Comparison of ENCODE assay signal across 25 cellular contexts in the genomic region with DNA sequence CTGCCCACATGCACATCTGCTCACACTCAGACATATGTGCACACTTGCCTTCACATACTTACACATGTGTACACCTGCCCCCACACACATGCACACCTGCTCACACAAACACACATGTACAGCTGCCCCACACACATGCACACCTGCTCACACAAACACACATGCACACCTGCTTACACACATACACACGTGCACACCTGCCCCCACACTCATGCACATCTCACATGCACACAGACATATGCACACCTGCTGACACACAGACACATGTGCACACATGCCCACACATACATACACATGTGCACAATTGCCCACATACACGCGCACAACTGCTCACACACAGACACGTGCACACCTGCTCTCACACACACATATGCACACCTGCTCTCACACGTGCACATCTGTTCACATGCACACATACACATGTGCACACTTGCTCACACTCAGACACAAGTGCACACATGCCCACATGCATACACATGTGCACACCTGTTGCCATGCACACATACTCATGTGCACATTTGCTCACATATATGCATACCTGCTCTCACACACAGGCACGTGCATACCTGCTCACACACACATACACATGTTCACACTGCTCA.
A peak's percentile ranks its signal among the peaks of the same experiment; 100 is the strongest.
DNase-seq lines count a peak whose midpoint lies in the region; ATAC-seq and TF ChIP-seq lines count a peak whose summit lies in the region.
"Had no signal": no experiment of that assay in that cellular context is flagged by ENCODE, and none has a peak within 500 bp of the region (broad histone marks: within the 10 kb centered on the region; RNA-seq: fewer than 3 reads in every experiment).

No MANE protein-coding gene starts in this region.

- H3K4me1 Mint-ChIP-seq in endothelial cell (ENCODE audit: unreplicated experiment): no peaks in the 10 kb centered on the region
- peaks cover 0 to 5% (median 0%) of the 10 kb centered on the region in 7 donors for H3K4me1 Mint-ChIP-seq in naive thymus-derived CD4-positive, alpha-beta T cell
- H3K4me1 Mint-ChIP-seq: CD14-positive monocyte had no signal

- H3K27ac ChIP-seq in HUES64 (ENCODE audit: low read depth, low read length): no peak overlapping the region
- no peak overlapping the region for H3K27ac ChIP-seq in naive thymus-derived CD4-positive, alpha-beta T cell (ENCODE audit: low read depth, low read length)
- no peak overlapping the region for H3K27ac ChIP-seq in OCI-LY7 (ENCODE audit: low read depth, low read length, poor library complexity, severe bottlenecking)
- H3K27ac ChIP-seq: A549; BLaER1 treated with 17β-estradiol and CSF1 and Interleukin-3, amounts not matched to agents 10 nM and 100 nM had no signal

- BruUV-seq in OCI-LY7 (replicated peaks; lab: Mats Ljungman, UMichigan): no TSS peak

- H3K79me2 ChIP-seq in OCI-LY7 (ENCODE audit: insufficient read depth, low read depth, low read length): no peaks in the 10 kb centered on the region

- H3K4me3 ChIP-seq in HUES64 (ENCODE audit: low read length) (peak overlapping the region; percentile 13; the same call in 1 of the 2 replicates), iPS-15b (ENCODE audit: low read depth, low read length) (peak overlapping the region; percentile 13), OCI-LY7 (ENCODE audit: low read depth, low read length, poor library complexity, severe bottlenecking) (no peak overlapping the region)
- no peak overlapping the region for H3K4me3 ChIP-seq in naive thymus-derived CD4-positive, alpha-beta T cell (ENCODE audit: low read length)
- H3K4me3 ChIP-seq: A549; BLaER1 treated with 17β-estradiol and CSF1 and Interleukin-3, amounts not matched to agents 10 nM and 100 nM; GM12878; HAP-1 had no signal

- H3K4me1 ChIP-seq in HUES64 (ENCODE audit: insufficient read depth, low read length) (no peaks in the 10 kb centered on the region), iPS-15b (ENCODE audit: control insufficient read depth, insufficient read depth, low read length) (no peaks in the 10 kb centered on the region), OCI-LY7 (ENCODE audit: insufficient read depth, low read length, poor library complexity, severe bottlenecking) (no peaks in the 10 kb centered on the region)
- no peaks in the 10 kb centered on the region for H3K4me1 ChIP-seq in naive thymus-derived CD4-positive, alpha-beta T cell (ENCODE audit: control insufficient read depth in 2 of 2, insufficient read depth in 2 of 2, low read length in 2 of 2)
- H3K4me1 ChIP-seq: A549; BE2C; BLaER1 treated with 17β-estradiol and CSF1 and Interleukin-3, amounts not matched to agents 10 nM and 100 nM; HAP-1 had no signal

- H3K27me3 Mint-ChIP-seq in endothelial cell (ENCODE audit: unreplicated experiment): peaks cover 24% of the 10 kb centered on the region
- H3K27me3 Mint-ChIP-seq in naive thymus-derived CD4-positive, alpha-beta T cell: peaks cover 0 to 5% (median 0%) of the 10 kb centered on the region in 5 donors
- H3K27me3 Mint-ChIP-seq: CD4-positive, alpha-beta T cell had no signal

- POLR2A ChIA-PET in naive thymus-derived CD4-positive, alpha-beta T cell (lab: Charles Lee): no interaction called here
- POLR2A ChIA-PET in OCI-LY7 (lab: Charles Lee): no interaction called here

- no peak overlapping the region for H3K4me2 ChIP-seq in OCI-LY7 (ENCODE audit: low read length)
- H3K4me2 ChIP-seq: A549; BLaER1 treated with 17β-estradiol and CSF1 and Interleukin-3, amounts not matched to agents 10 nM and 100 nM had no signal

- no peak overlapping the region for H2AFZ ChIP-seq in OCI-LY7 (ENCODE audit: low read length)

- CTCF ChIA-PET in naive thymus-derived CD4-positive, alpha-beta T cell (lab: Charles Lee): no interaction called here
- CTCF ChIA-PET in OCI-LY7 (lab: Charles Lee; ENCODE audit: unreplicated experiment): no interaction called here

- H3K4me3 Mint-ChIP-seq in endothelial cell (ENCODE audit: unreplicated experiment): peak overlapping the region; percentile 48
- H3K4me3 Mint-ChIP-seq in naive thymus-derived CD4-positive, alpha-beta T cell: no peak overlapping the region
- H3K4me3 Mint-ChIP-seq: CD14-positive monocyte; CD4-positive, alpha-beta T cell; CD8-positive, alpha-beta memory T cell; HFFc6 had no signal

- peak overlapping the region; percentile 30 for H3K27ac Mint-ChIP-seq in endothelial cell (ENCODE audit: unreplicated experiment)
- H3K27ac Mint-ChIP-seq in naive thymus-derived CD4-positive, alpha-beta T cell: no peak overlapping the region
- H3K27ac Mint-ChIP-seq: CD14-positive monocyte; CD4-positive, alpha-beta T cell; HFFc6 had no signal

- DNase-seq in endothelial cell (ENCODE audit: low spot score): no peak
- DNase-seq in naive thymus-derived CD4-positive, alpha-beta T cell: no peak
- DNase-seq in OCI-LY7 (ENCODE audit: low spot score): no peak
- no peak for DNase-seq in NCI-H1105 (lab: John Stamatoyannopoulos, UW)
- no peak for DNase-seq in activated CD8-positive, alpha-beta memory T cell treated with anti-CD3 and anti-CD28 coated beads for 24 hours
- DNase-seq: 8988T; ACHN; AML-193; BE2C; CD4-positive, alpha-beta T cell; CD8-positive, alpha-beta memory T cell; DMS 273 treated with DMSO at 0.1 percent for 48 hours; DMS79; EL; GDM1; GOT3; HFFc6 had no signal

- peaks cover 56% of the 10 kb centered on the region for H3K9me3 Mint-ChIP-seq in endothelial cell (ENCODE audit: unreplicated experiment)
- H3K9me3 Mint-ChIP-seq in naive thymus-derived CD4-positive, alpha-beta T cell: peaks cover 16 to 37% (median 28%) of the 10 kb centered on the region in 11 donors

- no peaks in the 10 kb centered on the region for H3K27me3 ChIP-seq in HUES64 (ENCODE audit: insufficient read depth, low read length)
- no peaks in the 10 kb centered on the region for H3K27me3 ChIP-seq in iPS-15b (ENCODE audit: control insufficient read depth, insufficient read depth, low read length)
- H3K27me3 ChIP-seq in naive thymus-derived CD4-positive, alpha-beta T cell (ENCODE audit: control insufficient read depth in 2 of 2, insufficient read depth in 2 of 2, low read length in 2 of 2): no peaks in the 10 kb centered on the region
- H3K27me3 ChIP-seq: BE2C; BLaER1 treated with 17β-estradiol and CSF1 and Interleukin-3, amounts not matched to agents 10 nM and 100 nM had no signal

- no peaks in the 10 kb centered on the region for H4K20me1 ChIP-seq in OCI-LY7 (ENCODE audit: insufficient read depth, low read length)
- H4K20me1 ChIP-seq: BLaER1 treated with 17β-estradiol and CSF1 and Interleukin-3, amounts not matched to agents 10 nM and 100 nM had no signal

- 90% methylated on average over 6 of the region's 6 CpGs for WGBS in HUES64

- intact Hi-C loops in naive thymus-derived CD4-positive, alpha-beta T cell (cut with micrococcal nuclease): no loop called here
- intact Hi-C loops in OCI-LY7 (cut with micrococcal nuclease; ENCODE audit: unreplicated experiment): no loop called here

- H3K36me3 ChIP-seq in HUES64 (ENCODE audit: insufficient read depth, low read length) (no peaks in the 10 kb centered on the region), iPS-15b (ENCODE audit: control insufficient read depth, insufficient read depth, low read length) (no peaks in the 10 kb centered on the region), OCI-LY7 (ENCODE audit: insufficient read depth, low read length) (no peaks in the 10 kb centered on the region)
- H3K36me3 ChIP-seq in naive thymus-derived CD4-positive, alpha-beta T cell (ENCODE audit: control insufficient read depth in 2 of 3, insufficient read depth in 3 of 3, low read length in 3 of 3): no peaks in the 10 kb centered on the region
- H3K36me3 ChIP-seq: BE2C; BLaER1 treated with 17β-estradiol and CSF1 and Interleukin-3, amounts not matched to agents 10 nM and 100 nM; HAP-1 had no signal

- ATAC-seq in naive thymus-derived CD4-positive, alpha-beta T cell: peak; percentile 8
- ATAC-seq in HG03342 (IDR thresholded peaks at IDR 0.05; ENCODE audit: unreplicated experiment): no peak
- ATAC-seq: A549, GM12878 had no signal

- H3K9me3 ChIP-seq in HUES64 (ENCODE audit: insufficient read depth, low read depth, low read length) (peaks cover 62% of the 10 kb centered on the region), iPS-15b (ENCODE audit: control insufficient read depth, insufficient read depth, low read length) (peaks cover 17% of the 10 kb centered on the region), OCI-LY7 (ENCODE audit: low read length) (no peaks in the 10 kb centered on the region)
- peaks cover 0 to 29% (median 0%) of the 10 kb centered on the region in 3 experiments for H3K9me3 ChIP-seq in naive thymus-derived CD4-positive, alpha-beta T cell (ENCODE audit: control insufficient read depth in 2 of 3, low read length in 3 of 3)
- H3K9me3 ChIP-seq: A549, HAP-1 had no signal

- H3K9me2 ChIP-seq in OCI-LY7 (ENCODE audit: insufficient read depth, low read length): no peaks in the 10 kb centered on the region

- TF ChIP-seq CTCF in endothelial cell (IDR thresholded peaks at IDR 0.05; ENCODE audit: unreplicated experiment): no peak
- TF ChIP-seq CTCF in OCI-LY7 (conservative IDR thresholded peaks at IDR 0.05; ENCODE audit: low read length): no peak

- peaks cover 28% of the 10 kb centered on the region for H3K36me3 Mint-ChIP-seq in endothelial cell (ENCODE audit: low read depth, unreplicated experiment)
- peaks cover 0 to 16% (median 4%) of the 10 kb centered on the region in 5 donors for H3K36me3 Mint-ChIP-seq in naive thymus-derived CD4-positive, alpha-beta T cell
- H3K36me3 Mint-ChIP-seq: CD14-positive monocyte had no signal

- H3K9ac ChIP-seq in HUES64 (ENCODE audit: low read depth, low read length): no peak overlapping the region
- H3K9ac ChIP-seq in iPS-15b (ENCODE audit: low read depth, low read length): no peak overlapping the region
- H3K9ac ChIP-seq: BLaER1 treated with 17β-estradiol and CSF1 and Interleukin-3, amounts not matched to agents 10 nM and 100 nM had no signal

Comparison
In these comparisons a context has a peak if more than half of its experiments do, and no peak if none do; other contexts are left out.
1. H3K4me3 ChIP-seq: peak in HUES64 (single experiment) and iPS-15b (single experiment); none in naive thymus-derived CD4-positive, alpha-beta T cell (single experiment) and OCI-LY7 (single experiment).